In genomic region chr12:84492381-84492883, GRCh38 we compare ENCODE assay signal across 21 cellular contexts.
"Had no signal": no experiment of that assay in that cellular context is flagged by ENCODE, and none has a peak within 500 bp of the region (broad histone marks: within the 10 kb centered on the region; RNA-seq: fewer than 3 reads in every experiment).

No MANE protein-coding gene starts in this region.

- H3K27me3 ChIP-seq: colonic mucosa, left lung, right atrium auricular region, tibial nerve, vagina had no signal

- H3K27ac Mint-ChIP-seq: activated CD4-positive, alpha-beta T cell treated with anti-CD3 and anti-CD28 coated beads, Interleukin-2, amount 10 ng/mL, durations not matched to agents 7 days and 5 days; activated CD8-positive, alpha-beta T cell treated with anti-CD3 and anti-CD28 coated beads, Interleukin-2, amount 10 ng/mL, durations not matched to agents 7 days and 5 days; activated naive CD4-positive, alpha-beta T cell treated with anti-CD3 and anti-CD28 coated beads for 36 hours; endodermal cell; nephron progenitor cell had no signal

- H3K27me3 Mint-ChIP-seq: activated CD4-positive, alpha-beta T cell treated with anti-CD3 and anti-CD28 coated beads, Interleukin-2, amount 10 ng/mL, durations not matched to agents 7 days and 5 days; central memory CD8-positive, alpha-beta T cell had no signal

- DNase-seq: activated CD4-positive, alpha-beta T cell treated with anti-CD3 and anti-CD28 coated beads, Interleukin-2, amount 10 ng/mL, durations not matched to agents 7 days and 5 days; activated CD8-positive, alpha-beta T cell treated with anti-CD3 and anti-CD28 coated beads, Interleukin-2, amount 10 ng/mL, durations not matched to agents 7 days and 5 days; activated naive CD4-positive, alpha-beta T cell treated with anti-CD3 and anti-CD28 coated beads for 36 hours; activated T-cell treated with anti-CD3 and anti-CD28 coated beads, Interleukin-2, amount 50 U/mL, for 4 hours; aorta; colonic mucosa; endodermal cell; foreskin melanocyte; hypothalamus; left lung; midbrain; nephron progenitor cell; occipital lobe; stimulated activated naive CD8-positive, alpha-beta T cell treated with anti-CD3 and anti-CD28 coated beads, Interleukin-15, Interleukin-2, amounts not matched to agents 100 U/mL and 50 U/mL, for 24 hours; T-helper 9 cell had no signal

- H3K4me3 Mint-ChIP-seq: activated CD4-positive, alpha-beta T cell treated with anti-CD3 and anti-CD28 coated beads, Interleukin-2, amount 10 ng/mL, durations not matched to agents 7 days and 5 days; activated CD8-positive, alpha-beta T cell treated with anti-CD3 and anti-CD28 coated beads, Interleukin-2, amount 10 ng/mL, durations not matched to agents 7 days and 5 days; activated naive CD4-positive, alpha-beta T cell treated with anti-CD3 and anti-CD28 coated beads for 36 hours; activated T-cell treated with anti-CD3 and anti-CD28 coated beads, Interleukin-2, amount 50 U/mL, for 4 hours; central memory CD8-positive, alpha-beta T cell; endodermal cell; nephron progenitor cell had no signal

- H3K36me3 ChIP-seq: colonic mucosa, left lung, prostate gland, right atrium auricular region, tibial nerve, vagina had no signal

- H3K9me3 ChIP-seq: colonic mucosa, left lung, prostate gland, right atrium auricular region, tibial nerve, vagina had no signal

- H3K9me3 Mint-ChIP-seq: activated CD4-positive, alpha-beta T cell treated with anti-CD3 and anti-CD28 coated beads, Interleukin-2, amount 10 ng/mL, durations not matched to agents 7 days and 5 days; activated T-cell treated with anti-CD3 and anti-CD28 coated beads, Interleukin-2, amount 50 U/mL, for 4 hours; central memory CD8-positive, alpha-beta T cell; endodermal cell; nephron progenitor cell had no signal

- H3K4me1 Mint-ChIP-seq: activated CD4-positive, alpha-beta T cell treated with anti-CD3 and anti-CD28 coated beads, Interleukin-2, amount 10 ng/mL, durations not matched to agents 7 days and 5 days; central memory CD8-positive, alpha-beta T cell; nephron progenitor cell had no signal

- H3K4me1 ChIP-seq: colonic mucosa, left lung, prostate gland, right atrium auricular region, tibial nerve, vagina had no signal

- H3K27ac ChIP-seq: colonic mucosa, left lung, prostate gland, right atrium auricular region, skin epidermis, tibial nerve, vagina had no signal

- H3K4me3 ChIP-seq: colonic mucosa, left lung, prostate gland, right atrium auricular region, skin epidermis, tibial nerve, vagina had no signal
